Comparison of ENCODE assay signal across 8 cellular contexts in the genomic region with DNA sequence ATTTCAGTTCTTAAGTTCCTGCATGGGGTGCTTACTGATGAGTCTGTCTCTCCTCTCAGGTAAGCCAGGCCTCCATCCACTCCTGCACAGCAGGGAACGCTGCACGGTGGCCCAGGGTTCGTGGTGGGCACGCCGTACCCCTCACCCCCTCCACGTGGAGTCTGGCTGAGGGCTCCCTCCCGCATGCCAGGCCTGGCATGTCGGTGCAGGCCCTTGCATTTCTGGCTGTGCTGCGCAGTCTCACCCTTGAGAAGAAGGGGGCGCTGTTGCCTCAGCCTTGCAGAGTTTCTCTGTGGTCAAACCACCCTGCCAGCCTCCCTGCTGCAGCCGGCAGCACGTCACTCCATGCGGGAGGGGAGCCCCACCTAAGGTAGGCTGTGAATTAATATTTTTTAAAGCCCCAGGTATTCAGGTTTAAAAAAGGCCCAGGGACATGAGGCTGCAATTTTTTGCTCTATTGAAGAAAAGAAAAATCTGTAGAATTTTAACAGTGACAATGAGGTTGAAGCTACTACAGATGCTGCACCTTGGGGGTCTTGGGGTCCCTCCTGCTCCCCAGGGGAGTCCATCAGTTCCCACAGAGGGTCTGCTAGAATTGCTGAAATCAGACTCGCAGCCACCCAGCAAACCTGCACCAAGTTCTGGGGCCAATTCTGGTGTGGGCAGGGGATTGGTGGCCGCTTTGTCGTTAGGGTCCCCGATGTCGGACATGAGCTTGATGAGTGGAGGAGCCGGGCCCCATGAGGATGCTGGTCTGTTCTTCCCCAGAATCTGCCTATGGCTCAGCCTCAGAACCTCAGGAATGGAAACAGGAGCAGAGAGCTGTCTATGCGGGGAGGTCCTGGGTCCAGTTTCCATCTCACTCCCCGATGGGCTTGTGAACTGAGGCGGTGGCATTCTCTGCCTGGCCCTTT. TPM values are rescaled to one million over a fixed set of nuclear protein-coding genes. Genes with fewer than 3 reads are reported as not detected.
DNase-seq lines count a peak whose midpoint lies in the region; ATAC-seq and TF ChIP-seq lines count a peak whose summit lies in the region.

No MANE protein-coding gene starts in this region.

- no peaks in the 10 kb centered on the region for H3K36me3 ChIP-seq in sigmoid colon

- intact Hi-C loops in sigmoid colon (cut with DNase I) = loop anchor here (5.0 to 10.0 kb wide), 3 partner anchors 626 to 1049 kb away; no protein-coding TSS in a partner anchor

- DNase-seq in NK-92 treated with Interleukin-12 subunit alpha and Interleukin-12 subunit beta, amount 100 ng/mL, for 24 hours (lab: John Stamatoyannopoulos, UW) = peak; percentile 7
- DNase-seq in NK-92 (lab: John Stamatoyannopoulos, UW; ENCODE audit: unreplicated experiment) = no peak
- DNase-seq in NCI-H128 (lab: John Stamatoyannopoulos, UW; ENCODE audit: unreplicated experiment) = peak; percentile 88
- peak; percentile 25 for DNase-seq in T follicular helper cell (ENCODE audit: low read depth)
- DNase-seq in anterior cingulate cortex (lab: John Stamatoyannopoulos, UW) = peak in 56 of 58 donors; percentile 14 to 87 (median 56)
- DNase-seq in hepatic stellate cell (ENCODE audit: low spot score) = peak; percentile 83
- DNase-seq in sigmoid colon = peak; percentile 77

- H3K27ac ChIP-seq in sigmoid colon = peak overlapping the region; percentile 36 to 62 (median 58)

- TF ChIP-seq CTCF in sigmoid colon (IDR thresholded peaks at IDR 0.05) = peak in 3 of 4 experiments; percentile 44 to 77 (median 58)

- 18 to 38% methylated on average over 22 of the region's 22 CpGs for WGBS in sigmoid colon, 2 donors

- peaks cover 0 to 16% (median 14%) of the 10 kb centered on the region in 4 donors for H3K4me1 ChIP-seq in sigmoid colon

- TF ChIP-seq POLR2A in sigmoid colon (IDR thresholded peaks at IDR 0.05) = no peak

- H3K4me3 ChIP-seq in sigmoid colon = no peak overlapping the region

- H3K9me3 ChIP-seq in sigmoid colon = no peaks in the 10 kb centered on the region

- ATAC-seq in HG02763 (IDR thresholded peaks at IDR 0.05; ENCODE audit: unreplicated experiment) = peak; percentile 76

- TF ChIP-seq EP300 in sigmoid colon (IDR thresholded peaks at IDR 0.05) = no peak

- no peaks in the 10 kb centered on the region for H3K27me3 ChIP-seq in sigmoid colon

RNA-seq across cellular contexts. Expression of gene TENT4A, which starts 52.6 kb away (rescaled TPM):
- total RNA-seq in sigmoid colon = 10 to 100 TPM; 14.6 to 27.4 (median 18.7) TPM
- 10 to 100 TPM in 1 of 3 donors, 1 to 10 TPM in 2; 3.0 to 12.5 (median 3.2) TPM for polyA plus RNA-seq in sigmoid colon
